1 cellular context compared by ENCODE assay signal in genomic region chr7:118214051-118214832, GRCh38.
A peak's percentile ranks its signal among the peaks of the same experiment; 100 is the strongest.
TF ChIP-seq lines count a peak whose summit lies in the region.

No MANE protein-coding gene starts in this region.

TF ChIP-seq in GM12878, 131 proteins besides CTCF, POLR2A, EP300 and RAD21 (continued from another document):
- TF ChIP-seq YY1 (IDR thresholded peaks at IDR 0.05; ENCODE audit: low read depth, low read length): 0 out of 2 replicates have a peak, but pooled peaks have one; percentile 23
- no peak for TF ChIP-seq ZNF622 (IDR thresholded peaks at IDR 0.05)
- TF ChIP-seq, protein P1, sequence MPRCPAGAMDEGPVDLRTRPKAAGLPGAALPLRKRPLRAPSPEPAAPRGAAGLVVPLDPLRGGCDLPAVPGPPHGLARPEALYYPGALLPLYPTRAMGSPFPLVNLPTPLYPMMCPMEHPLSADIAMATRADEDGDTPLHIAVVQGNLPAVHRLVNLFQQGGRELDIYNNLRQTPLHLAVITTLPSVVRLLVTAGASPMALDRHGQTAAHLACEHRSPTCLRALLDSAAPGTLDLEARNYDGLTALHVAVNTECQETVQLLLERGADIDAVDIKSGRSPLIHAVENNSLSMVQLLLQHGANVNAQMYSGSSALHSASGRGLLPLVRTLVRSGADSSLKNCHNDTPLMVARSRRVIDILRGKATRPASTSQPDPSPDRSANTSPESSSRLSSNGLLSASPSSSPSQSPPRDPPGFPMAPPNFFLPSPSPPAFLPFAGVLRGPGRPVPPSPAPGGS (IDR thresholded peaks at IDR 0.05; ENCODE audit: borderline replicate concordance, insufficient read depth, low read depth, low read length, poor library complexity, severe bottlenecking): no peak
